35 cellular contexts compared by ENCODE assay signal in the genomic region with DNA sequence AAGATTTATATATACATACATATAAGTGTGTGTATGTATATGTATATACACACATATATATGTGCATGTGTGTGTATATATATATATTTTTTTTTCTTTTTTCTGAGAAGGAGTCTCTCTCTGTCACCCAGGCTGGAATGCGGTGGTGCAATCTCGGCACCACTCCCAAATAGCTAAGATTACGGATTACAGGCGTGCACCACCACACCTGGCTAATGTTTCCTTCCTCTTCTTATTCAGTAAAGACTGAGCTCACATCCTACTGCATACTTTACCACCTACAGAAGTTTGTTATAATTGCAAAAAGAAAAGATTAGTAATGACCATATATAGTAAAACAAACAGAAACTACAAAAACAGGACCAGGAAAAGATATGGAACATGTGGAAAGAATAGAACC. TPM values are rescaled to one million over a fixed set of nuclear protein-coding genes. Genes with fewer than 3 reads are reported as not detected.
"Had no signal": no experiment of that assay in that cellular context is flagged by ENCODE, and none has a peak within 500 bp of the region (broad histone marks: within the 10 kb centered on the region; RNA-seq: fewer than 3 reads in every experiment).

No MANE protein-coding gene starts in this region.

- H3K27ac ChIP-seq: KMS-11 had no signal

- H3K4me2 ChIP-seq: KMS-11 had no signal

- DNase-seq: Karpas-422, Kasumi-1, MG63, MM.1S, MV-4-11, NCI-H1048, NCI-H1092, NCI-H1092 treated with DMSO at 0.1 percent for 48 hours, NCI-H1105, NCI-H1105 treated with DMSO at 0.1 percent for 48 hours, NCI-H1417, NCI-H1417 treated with DMSO at 0.1 percent for 48 hours, NCI-H1436, NCI-H1436 treated with DMSO at 0.1 percent for 48 hours, NCI-H146, NCI-H1694, NCI-H1694 treated with DMSO at 0.1 percent for 48 hours, NCI-H187, NCI-H187 treated with DMSO at 0.1 percent for 48 hours, NCI-H1930, NCI-H2029, NCI-H2029 treated with DMSO at 0.1 percent for 48 hours, NCI-H2081, NCI-H2081 treated with DMSO at 0.1 percent for 48 hours, NCI-H2107, NCI-H2171, NCI-H2171 treated with DMSO at 0.1 percent for 48 hours, NCI-H2227 treated with DMSO at 0.1 percent for 48 hours, NCI-H226, NCI-H345, NCI-H446, NCI-H446 treated with DMSO at 0.1 percent for 48 hours, NCI-H510A had no signal

- H3K27me3 ChIP-seq: MG63 had no signal

- H3K4me3 ChIP-seq: MG63 had no signal

- H3K36me3 ChIP-seq: MG63 had no signal

- H3K9ac ChIP-seq: KMS-11 had no signal

RNA-seq across cellular contexts. Expression of a gene that starts 59.1 kb away (rescaled TPM):
- total RNA-seq: M059J had no signal
